29 cellular contexts compared by ENCODE assay signal in genomic region chr4:65392488-65392887, GRCh38.
"Had no signal": no experiment of that assay in that cellular context is flagged by ENCODE, and none has a peak within 500 bp of the region (broad histone marks: within the 10 kb centered on the region; RNA-seq: fewer than 3 reads in every experiment).

No MANE protein-coding gene starts in this region.

- H3K79me2 ChIP-seq: hepatocyte had no signal

- H3K4me3 ChIP-seq: ascending aorta, breast epithelium, cardiac muscle cell, colonic mucosa, esophagus squamous epithelium, gastroesophageal sphincter, heart right ventricle, hepatocyte had no signal

- H3K27me3 ChIP-seq: ascending aorta, breast epithelium, cardiac muscle cell, colonic mucosa, esophagus squamous epithelium, gastroesophageal sphincter, heart right ventricle, hepatocyte had no signal

- H2AFZ ChIP-seq: hepatocyte had no signal

- H3K4me1 ChIP-seq: ascending aorta, breast epithelium, colonic mucosa, esophagus squamous epithelium, gastroesophageal sphincter, heart right ventricle had no signal

- H3K27ac ChIP-seq: ascending aorta, breast epithelium, cardiac muscle cell, colonic mucosa, epithelial cell of prostate, esophagus squamous epithelium, gastroesophageal sphincter, heart right ventricle, hepatocyte had no signal

- ATAC-seq: activated CD4-positive, alpha-beta T cell treated with anti-CD3 and anti-CD28 coated beads for 36 hours; activated CD8-positive, alpha-beta memory T cell treated with anti-CD3 and anti-CD28 coated beads, Interleukin-2, amount 10 ng/mL, durations not matched to agents 7 days and 5 days; activated CD8-positive, alpha-beta T cell treated with anti-CD3 and anti-CD28 coated beads, Interleukin-2, amount 10 ng/mL, durations not matched to agents 7 days and 5 days; activated naive CD4-positive, alpha-beta T cell treated with anti-CD3 and anti-CD28 coated beads, Interleukin-2, amount 50 U/mL, for 72 hours; activated T-cell treated with anti-CD3 and anti-CD28 coated beads, Interleukin-2, amount 50 U/mL, for 72 hours; gastroesophageal sphincter; heart right ventricle had no signal

- H3K4me3 Mint-ChIP-seq: activated CD4-positive, alpha-beta memory T cell treated with anti-CD3 and anti-CD28 coated beads for 36 hours; activated CD4-positive, alpha-beta T cell treated with anti-CD3 and anti-CD28 coated beads for 36 hours; activated CD4-positive, alpha-beta T cell treated with anti-CD3 and anti-CD28 coated beads, Interleukin-2, amount 10 ng/mL, durations not matched to agents 24 days and 14 days; activated CD8-positive, alpha-beta memory T cell treated with anti-CD3 and anti-CD28 coated beads, Interleukin-2, amount 10 ng/mL, durations not matched to agents 7 days and 5 days; activated CD8-positive, alpha-beta T cell treated with anti-CD3 and anti-CD28 coated beads, Interleukin-2, amount 10 ng/mL, durations not matched to agents 7 days and 5 days; activated naive CD4-positive, alpha-beta T cell treated with anti-CD3 and anti-CD28 coated beads, Interleukin-2, amount 10 ng/mL, durations not matched to agents 7 days and 5 days; activated naive CD8-positive, alpha-beta T cell treated with anti-CD3 and anti-CD28 coated beads, Interleukin-2, amount 10 ng/mL, durations not matched to agents 7 days and 5 days; activated T-cell treated with anti-CD3 and anti-CD28 coated beads, Interleukin-2, amount 50 U/mL, for 24 hours; activated T-cell treated with anti-CD3 and anti-CD28 coated beads, Interleukin-2, amount 50 U/mL, for 72 hours; brain had no signal

- H3K36me3 ChIP-seq: ascending aorta, breast epithelium, cardiac muscle cell, colonic mucosa, esophagus squamous epithelium, gastroesophageal sphincter, heart right ventricle had no signal

- H3K27me3 Mint-ChIP-seq: activated CD4-positive, alpha-beta memory T cell treated with anti-CD3 and anti-CD28 coated beads for 36 hours; activated CD4-positive, alpha-beta T cell treated with anti-CD3 and anti-CD28 coated beads for 36 hours; activated CD4-positive, alpha-beta T cell treated with anti-CD3 and anti-CD28 coated beads, Interleukin-2, amount 10 ng/mL, durations not matched to agents 24 days and 14 days; activated CD8-positive, alpha-beta memory T cell treated with anti-CD3 and anti-CD28 coated beads, Interleukin-2, amount 10 ng/mL, durations not matched to agents 7 days and 5 days; activated naive CD4-positive, alpha-beta T cell treated with anti-CD3 and anti-CD28 coated beads, Interleukin-2, amount 10 ng/mL, durations not matched to agents 7 days and 5 days; activated naive CD8-positive, alpha-beta T cell treated with anti-CD3 and anti-CD28 coated beads, Interleukin-2, amount 10 ng/mL, durations not matched to agents 7 days and 5 days; activated T-cell treated with anti-CD3 and anti-CD28 coated beads, Interleukin-2, amount 50 U/mL, for 24 hours; brain had no signal

- H3K4me2 ChIP-seq: hepatocyte had no signal

- H3K9me3 ChIP-seq: ascending aorta, colonic mucosa, esophagus squamous epithelium had no signal

- H3K27ac Mint-ChIP-seq: activated CD4-positive, alpha-beta memory T cell treated with anti-CD3 and anti-CD28 coated beads for 36 hours; activated CD4-positive, alpha-beta T cell treated with anti-CD3 and anti-CD28 coated beads for 36 hours; activated CD4-positive, alpha-beta T cell treated with anti-CD3 and anti-CD28 coated beads, Interleukin-2, amount 10 ng/mL, durations not matched to agents 24 days and 14 days; activated CD8-positive, alpha-beta memory T cell treated with anti-CD3 and anti-CD28 coated beads, Interleukin-2, amount 10 ng/mL, durations not matched to agents 7 days and 5 days; activated CD8-positive, alpha-beta T cell treated with anti-CD3 and anti-CD28 coated beads, Interleukin-2, amount 10 ng/mL, durations not matched to agents 7 days and 5 days; activated naive CD4-positive, alpha-beta T cell treated with anti-CD3 and anti-CD28 coated beads, Interleukin-2, amount 10 ng/mL, durations not matched to agents 7 days and 5 days; activated naive CD4-positive, alpha-beta T cell treated with anti-CD3 and anti-CD28 coated beads, Interleukin-2, amount 50 U/mL, for 72 hours; activated naive CD8-positive, alpha-beta T cell treated with anti-CD3 and anti-CD28 coated beads, Interleukin-2, amount 10 ng/mL, durations not matched to agents 7 days and 5 days; activated T-cell treated with anti-CD3 and anti-CD28 coated beads, Interleukin-2, amount 50 U/mL, for 24 hours; activated T-cell treated with anti-CD3 and anti-CD28 coated beads, Interleukin-2, amount 50 U/mL, for 72 hours; brain had no signal

- H3K36me3 Mint-ChIP-seq: activated CD4-positive, alpha-beta memory T cell treated with anti-CD3 and anti-CD28 coated beads for 36 hours; activated CD8-positive, alpha-beta memory T cell treated with anti-CD3 and anti-CD28 coated beads, Interleukin-2, amount 10 ng/mL, durations not matched to agents 7 days and 5 days; activated naive CD4-positive, alpha-beta T cell treated with anti-CD3 and anti-CD28 coated beads, Interleukin-2, amount 10 ng/mL, durations not matched to agents 7 days and 5 days; activated naive CD4-positive, alpha-beta T cell treated with anti-CD3 and anti-CD28 coated beads, Interleukin-2, amount 50 U/mL, for 72 hours; activated naive CD8-positive, alpha-beta T cell treated with anti-CD3 and anti-CD28 coated beads, Interleukin-2, amount 10 ng/mL, durations not matched to agents 7 days and 5 days had no signal

- H3K4me1 Mint-ChIP-seq: activated CD4-positive, alpha-beta T cell treated with anti-CD3 and anti-CD28 coated beads for 36 hours; activated CD4-positive, alpha-beta T cell treated with anti-CD3 and anti-CD28 coated beads, Interleukin-2, amount 10 ng/mL, durations not matched to agents 24 days and 14 days; activated CD8-positive, alpha-beta memory T cell treated with anti-CD3 and anti-CD28 coated beads, Interleukin-2, amount 10 ng/mL, durations not matched to agents 7 days and 5 days; activated naive CD4-positive, alpha-beta T cell treated with anti-CD3 and anti-CD28 coated beads, Interleukin-2, amount 10 ng/mL, durations not matched to agents 7 days and 5 days; activated naive CD8-positive, alpha-beta T cell treated with anti-CD3 and anti-CD28 coated beads, Interleukin-2, amount 10 ng/mL, durations not matched to agents 7 days and 5 days; brain had no signal

- DNase-seq: activated CD4-positive, alpha-beta memory T cell treated with anti-CD3 and anti-CD28 coated beads for 36 hours; activated CD4-positive, alpha-beta T cell treated with anti-CD3 and anti-CD28 coated beads for 36 hours; activated CD4-positive, alpha-beta T cell treated with anti-CD3 and anti-CD28 coated beads, Interleukin-2, amount 10 ng/mL, durations not matched to agents 24 days and 14 days; activated CD4-positive, CD25-positive, alpha-beta regulatory T cell; activated CD4-positive, CD25-positive, alpha-beta regulatory T cell treated with anti-CD3 and anti-CD28 coated beads, Interleukin-2, amount 50 U/mL, for 72 hours; activated CD8-positive, alpha-beta memory T cell treated with anti-CD3 and anti-CD28 coated beads, Interleukin-2, amount 10 ng/mL, durations not matched to agents 7 days and 5 days; activated CD8-positive, alpha-beta memory T cell treated with anti-CD3 and anti-CD28 coated beads, Interleukin-2, amount 50 U/mL, for 4 hours; activated CD8-positive, alpha-beta T cell treated with anti-CD3 and anti-CD28 coated beads, Interleukin-2, amount 10 ng/mL, durations not matched to agents 7 days and 5 days; activated gamma-delta T cell; activated naive CD4-positive, alpha-beta T cell; activated naive CD4-positive, alpha-beta T cell treated with anti-CD3 and anti-CD28 coated beads, Interleukin-2, amount 10 ng/mL, durations not matched to agents 7 days and 5 days; activated naive CD8-positive, alpha-beta T cell treated with anti-CD3 and anti-CD28 coated beads, Interleukin-2, amount 10 ng/mL, durations not matched to agents 7 days and 5 days; activated T-cell treated with anti-CD3 and anti-CD28 coated beads, Interleukin-2, amount 50 U/mL, for 24 hours; activated T-cell treated with anti-CD3 and anti-CD28 coated beads, Interleukin-2, amount 50 U/mL, for 72 hours; central memory CD4-positive, alpha-beta T cell; cerebellar nuclear complex; colonic mucosa; effector CD8-positive, alpha-beta T cell; esophagus squamous epithelium; foreskin melanocyte; heart right ventricle had no signal
